In the genomic region with DNA sequence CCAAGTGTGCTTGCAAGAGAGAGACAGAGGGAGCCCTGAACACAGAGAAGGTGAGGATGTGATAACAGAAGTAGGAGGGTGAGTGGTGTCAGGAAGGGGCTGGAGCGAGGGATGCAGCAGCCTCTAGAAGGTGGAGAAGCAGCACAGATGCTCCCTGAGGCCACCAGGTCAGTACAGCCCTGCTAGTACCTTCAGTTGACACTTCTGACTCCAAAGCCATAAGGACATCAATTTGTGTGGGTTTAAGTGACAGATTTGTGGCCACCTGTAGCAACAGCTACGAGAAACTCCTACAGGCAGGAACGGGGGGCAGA, we compare ENCODE assay signal across 21 cellular contexts. TPM values are rescaled to one million over a fixed set of nuclear protein-coding genes. Genes with fewer than 3 reads are reported as not detected.
DNase-seq lines count a peak whose midpoint lies in the region; ATAC-seq, FAIRE-seq and TF ChIP-seq lines count a peak whose summit lies in the region.
"Had no signal": no experiment of that assay in that cellular context is flagged by ENCODE, and none has a peak within 500 bp of the region (broad histone marks: within the 10 kb centered on the region; RNA-seq: fewer than 3 reads in every experiment).

No MANE protein-coding gene starts in this region.

- dilution Hi-C loops in IMR-90 (cut with HindIII; ENCODE audit: low sequenced_read_pairs, unreplicated experiment): no loop called here
- dilution Hi-C loops in endothelial cell of umbilical vein (cut with MboI; ENCODE audit: extremely low pct_ligation_motif_present, low sequenced_read_pairs): no loop called here

- H3K36me3 Mint-ChIP-seq in activated CD8-positive, alpha-beta T cell treated with anti-CD3 and anti-CD28 coated beads, Interleukin-2, amount 10 ng/mL, durations not matched to agents 7 days and 5 days (ENCODE audit: low read depth): no peaks in the 10 kb centered on the region
- H3K36me3 Mint-ChIP-seq in activated CD8-positive, alpha-beta T cell treated with anti-CD3 and anti-CD28 coated beads for 36 hours (ENCODE audit: low read depth): no peaks in the 10 kb centered on the region
- H3K36me3 Mint-ChIP-seq: natural killer cell had no signal

- no peak for TF ChIP-seq CTCF in activated CD8-positive, alpha-beta T cell treated with anti-CD3 and anti-CD28 coated beads for 36 hours (IDR thresholded peaks at IDR 0.05)
- TF ChIP-seq CTCF in IMR-90 (conservative IDR thresholded peaks at IDR 0.05; ENCODE audit: low read depth, low read length) (no peak), endothelial cell of umbilical vein (IDR thresholded peaks at IDR 0.05; ENCODE audit: extremely low read depth in 1 of 2, insufficient read depth in 1 of 2, low read depth in 1 of 2, low read length in 2 of 2) (no peak), suprapubic skin (IDR thresholded peaks at IDR 0.05) (no peak)

- no peak overlapping the region for H3K56ac ChIP-seq in IMR-90 (ENCODE audit: extremely low read depth, insufficient read depth, low read length)

- H3K4me3 ChIP-seq in IMR-90 (ENCODE audit: insufficient read depth, low read depth, low read length) (no peak overlapping the region), endothelial cell of umbilical vein (replicated peaks in 1 of 3; ENCODE audit: insufficient read depth in 1 of 3, low read depth in 1 of 3, low read length in 3 of 3) (no peak overlapping the region), suprapubic skin (no peak overlapping the region)
- H3K4me3 ChIP-seq: ovary, testis had no signal

- no peaks in the 10 kb centered on the region for H3K9me3 Mint-ChIP-seq in activated CD8-positive, alpha-beta T cell treated with anti-CD3 and anti-CD28 coated beads, Interleukin-2, amount 10 ng/mL, durations not matched to agents 7 days and 5 days (ENCODE audit: insufficient read depth)
- H3K9me3 Mint-ChIP-seq in activated CD8-positive, alpha-beta T cell treated with anti-CD3 and anti-CD28 coated beads for 36 hours: no peaks in the 10 kb centered on the region
- H3K9me3 Mint-ChIP-seq: natural killer cell had no signal

- H3K4me1 Mint-ChIP-seq in activated CD8-positive, alpha-beta T cell treated with anti-CD3 and anti-CD28 coated beads, Interleukin-2, amount 10 ng/mL, durations not matched to agents 7 days and 5 days (ENCODE audit: low read depth): peaks cover 27% of the 10 kb centered on the region
- no peaks in the 10 kb centered on the region for H3K4me1 Mint-ChIP-seq in activated CD8-positive, alpha-beta T cell treated with anti-CD3 and anti-CD28 coated beads for 36 hours (ENCODE audit: low read depth)

- DNase-seq in activated CD8-positive, alpha-beta T cell treated with anti-CD3 and anti-CD28 coated beads, Interleukin-2, amount 10 ng/mL, durations not matched to agents 7 days and 5 days: no peak
- DNase-seq in activated CD8-positive, alpha-beta T cell treated with anti-CD3 and anti-CD28 coated beads for 36 hours: no peak
- DNase-seq in IMR-90 (no peak), endothelial cell of umbilical vein (ENCODE audit: low read depth, low spot score) (no peak), Kasumi-1 (lab: John Stamatoyannopoulos, UW) (no peak), suprapubic skin (ENCODE audit: low spot score in 2 of 2) (no peak)
- DNase-seq: amniotic stem cell, NCI-H2081 treated with DMSO at 0.1 percent for 48 hours had no signal

- peak; percentile 41 for ATAC-seq in activated CD8-positive, alpha-beta T cell treated with anti-CD3 and anti-CD28 coated beads, Interleukin-2, amount 10 ng/mL, durations not matched to agents 7 days and 5 days
- no peak for ATAC-seq in activated CD8-positive, alpha-beta T cell treated with anti-CD3 and anti-CD28 coated beads for 36 hours
- no peak for ATAC-seq in IMR-90 (ENCODE audit: low read depth)

- H3K27me3 ChIP-seq in IMR-90 (ENCODE audit: control insufficient read depth, insufficient read depth, low read length): peaks cover 3% of the 10 kb centered on the region
- peaks cover 6 to 7% of the 10 kb centered on the region in 2 experiments for H3K27me3 ChIP-seq in endothelial cell of umbilical vein (ENCODE audit: control insufficient read depth in 2 of 2, insufficient read depth in 2 of 2, low read length in 2 of 2)
- peaks cover 23% of the 10 kb centered on the region for H3K27me3 ChIP-seq in suprapubic skin
- H3K27me3 ChIP-seq: ovary, testis, vagina had no signal

- no peak overlapping the region for H3K4ac ChIP-seq in IMR-90 (ENCODE audit: low read depth, low read length)

- WGBS in IMR-90 (ENCODE audit: extremely low coverage in 2 of 2, insufficient read length in 1 of 2), 2 experiments: no CpG with 5 or more reads among the region's 3 CpGs
- 59% methylated on average over 3 of the region's 3 CpGs for WGBS in suprapubic skin

- no peaks in the 10 kb centered on the region for H3K79me1 ChIP-seq in IMR-90 (ENCODE audit: low read depth in 1 of 2, low read length in 2 of 2)

- no peaks in the 10 kb centered on the region for H3K9me1 ChIP-seq in IMR-90 (ENCODE audit: insufficient read depth, low read length)
- H3K9me1 ChIP-seq in endothelial cell of umbilical vein (replicated peaks; ENCODE audit: control insufficient read depth, extremely low read depth, insufficient read depth, low read length): no peaks in the 10 kb centered on the region

- no peak overlapping the region for H3K27ac ChIP-seq in IMR-90 (ENCODE audit: insufficient read depth, low read length)
- H3K27ac ChIP-seq in endothelial cell of umbilical vein (ENCODE audit: insufficient read depth, low read depth, low read length): no peak overlapping the region
- H3K27ac ChIP-seq in suprapubic skin: no peak overlapping the region
- H3K27ac ChIP-seq: C4-2B, coronary artery, ovary, testis, vagina had no signal

- H3K4me2 ChIP-seq in IMR-90 (ENCODE audit: low read depth, low read length) (no peak overlapping the region), endothelial cell of umbilical vein (ENCODE audit: insufficient read depth, low read length) (no peak overlapping the region)

- TF ChIP-seq EP300 in suprapubic skin (IDR thresholded peaks at IDR 0.05): no peak

- POLR2A ChIA-PET in activated CD8-positive, alpha-beta T cell treated with anti-CD3 and anti-CD28 coated beads, Interleukin-2, amount 10 ng/mL, durations not matched to agents 7 days and 5 days (lab: Charles Lee): no interaction called here
- POLR2A ChIA-PET in activated CD8-positive, alpha-beta T cell treated with anti-CD3 and anti-CD28 coated beads for 36 hours (lab: Charles Lee): interaction anchor here (1.0 to 4.0 kb wide), 4 partner anchors 10 to 96 kb away, joined by 3 to 14 read pairs (median 4); a partner anchor contains a TSS
- POLR2A ChIA-PET in IMR-90 (lab: Charles Lee; ENCODE audit: unreplicated experiment): no interaction called here
- POLR2A ChIA-PET in endothelial cell of umbilical vein (lab: Charles Lee): no interaction called here

- H2BK15ac ChIP-seq in IMR-90 (ENCODE audit: low read depth, low read length): no peak overlapping the region

- no peak overlapping the region for H4K5ac ChIP-seq in IMR-90 (ENCODE audit: low read depth, low read length)

- H4K8ac ChIP-seq in IMR-90 (ENCODE audit: low read depth in 2 of 2, low read length in 2 of 2): no peak overlapping the region

- H2BK5ac ChIP-seq in IMR-90 (ENCODE audit: low read depth, low read length, poor library complexity, severe bottlenecking): no peak overlapping the region

- in situ Hi-C loops in IMR-90 (cut with MboI; ENCODE audit: low sequenced_read_pairs): no loop called here

- FAIRE-seq in endothelial cell of umbilical vein (lab: Jason Lieb, UNC): peak; percentile 12
- FAIRE-seq: A204.1, bronchial epithelial cell, D721Med had no signal

- H3K4me1 ChIP-seq in IMR-90 (ENCODE audit: control insufficient read depth, insufficient read depth, low read length) (no peaks in the 10 kb centered on the region), endothelial cell of umbilical vein (ENCODE audit: control insufficient read depth, extremely low read depth, insufficient read depth, low read length) (no peaks in the 10 kb centered on the region), suprapubic skin (peaks cover 8% of the 10 kb centered on the region)
- H3K4me1 ChIP-seq: testis had no signal

- intact Hi-C loops in activated CD8-positive, alpha-beta T cell treated with anti-CD3 and anti-CD28 coated beads for 36 hours (cut with micrococcal nuclease): loop anchor here (5.0 kb wide), 1 partner anchor 122 kb away; no protein-coding TSS in a partner anchor
- intact Hi-C loops in IMR-90 (cut with micrococcal nuclease) (loop anchor here (1.0 kb wide), 3 partner anchors 87 to 120 kb away; no protein-coding TSS in a partner anchor), endothelial cell of umbilical vein (cut with micrococcal nuclease) (loop anchor here (1.0 kb wide), 5 partner anchors 29 to 145 kb away; no protein-coding TSS in a partner anchor)

- TF ChIP-seq RAD21 in IMR-90 (IDR thresholded peaks at IDR 0.05; ENCODE audit: low read length): no peak

- BruUV-seq in IMR-90 (replicated peaks; lab: Mats Ljungman, UMichigan): no TSS peak
- BruUV-seq in endothelial cell of umbilical vein (replicated peaks; lab: Mats Ljungman, UMichigan): no TSS peak

- H3K14ac ChIP-seq in IMR-90 (replicated peaks; ENCODE audit: low read depth, low read length): no peak overlapping the region

- H4K20me1 ChIP-seq in IMR-90 (ENCODE audit: insufficient read depth, low read length) (no peaks in the 10 kb centered on the region), endothelial cell of umbilical vein (replicated peaks; ENCODE audit: control insufficient read depth, extremely low read depth, insufficient read depth, low read length) (no peaks in the 10 kb centered on the region)

- H2BK20ac ChIP-seq in IMR-90 (ENCODE audit: low read depth, low read length): no peak overlapping the region

- no peaks in the 10 kb centered on the region for H3K9me3 ChIP-seq in IMR-90 (ENCODE audit: control insufficient read depth, insufficient read depth, low read length)
- no peaks in the 10 kb centered on the region for H3K9me3 ChIP-seq in endothelial cell of umbilical vein (replicated peaks; ENCODE audit: control insufficient read depth, insufficient read depth, low read length)
- H3K9me3 ChIP-seq in suprapubic skin: no peaks in the 10 kb centered on the region
- H3K9me3 ChIP-seq: ovary, testis, vagina had no signal

- H2AFZ ChIP-seq in IMR-90 (replicated peaks; ENCODE audit: low read length, poor library complexity): peak overlapping the region; percentile 35
- H2AFZ ChIP-seq in endothelial cell of umbilical vein (ENCODE audit: low read depth, low read length): no peak overlapping the region

- H3K36me3 ChIP-seq in IMR-90 (ENCODE audit: control insufficient read depth, insufficient read depth, low read length) (no peaks in the 10 kb centered on the region), endothelial cell of umbilical vein (ENCODE audit: control insufficient read depth in 2 of 2, extremely low read depth in 1 of 2, insufficient read depth in 2 of 2, low read length in 2 of 2) (peaks cover 2 to 3% of the 10 kb centered on the region in 2 experiments), suprapubic skin (no peaks in the 10 kb centered on the region)
- H3K36me3 ChIP-seq: ovary, vagina had no signal

- no peak overlapping the region for H4K91ac ChIP-seq in IMR-90 (ENCODE audit: insufficient read depth, low read depth, low read length)

- H3K27me3 Mint-ChIP-seq in activated CD8-positive, alpha-beta T cell treated with anti-CD3 and anti-CD28 coated beads, Interleukin-2, amount 10 ng/mL, durations not matched to agents 7 days and 5 days (ENCODE audit: low read depth): peaks cover 24% of the 10 kb centered on the region
- peaks cover 8% of the 10 kb centered on the region for H3K27me3 Mint-ChIP-seq in activated CD8-positive, alpha-beta T cell treated with anti-CD3 and anti-CD28 coated beads for 36 hours

- no peak overlapping the region for H3K23ac ChIP-seq in IMR-90 (ENCODE audit: low read depth, low read length)

- H3K9ac ChIP-seq in IMR-90 (ENCODE audit: low read depth, low read length) (no peak overlapping the region), endothelial cell of umbilical vein (replicated peaks; ENCODE audit: extremely low read depth, insufficient read depth, low read length) (no peak overlapping the region)

- CTCF ChIA-PET in activated CD8-positive, alpha-beta T cell treated with anti-CD3 and anti-CD28 coated beads, Interleukin-2, amount 10 ng/mL, durations not matched to agents 7 days and 5 days (lab: Charles Lee): interaction anchor here (0.6 to 5.5 kb wide), 21 partner anchors 8 to 366 kb away, joined by 3 to 118 read pairs (median 11); a partner anchor contains a TSS
- CTCF ChIA-PET in activated CD8-positive, alpha-beta T cell treated with anti-CD3 and anti-CD28 coated beads for 36 hours (lab: Charles Lee): interaction anchor here (0.6 to 15.6 kb wide), 30 partner anchors 10 to 264 kb away, joined by 3 to 272 read pairs (median 7); a partner anchor contains a TSS
- CTCF ChIA-PET in IMR-90 (lab: Yijun Ruan, JAX) (interaction anchor here (0.7 to 1.8 kb wide), 3 partner anchors 113 to 117 kb away, joined by 3 to 5 read pairs (median 4); no protein-coding TSS in a partner anchor), endothelial cell of umbilical vein (lab: Charles Lee) (interaction anchor here (1.0 to 8.9 kb wide), 17 partner anchors 10 to 246 kb away, joined by 3 to 343 read pairs (median 9); a partner anchor contains a TSS)

- H3K79me2 ChIP-seq in endothelial cell of umbilical vein (ENCODE audit: control insufficient read depth, insufficient read depth, low read length): no peaks in the 10 kb centered on the region

- H2AK5ac ChIP-seq in IMR-90 (ENCODE audit: low read depth, low read length): no peak overlapping the region

- no peak overlapping the region for H3K4me3 Mint-ChIP-seq in activated CD8-positive, alpha-beta T cell treated with anti-CD3 and anti-CD28 coated beads, Interleukin-2, amount 10 ng/mL, durations not matched to agents 7 days and 5 days
- no peak overlapping the region for H3K4me3 Mint-ChIP-seq in activated CD8-positive, alpha-beta T cell treated with anti-CD3 and anti-CD28 coated beads for 36 hours

- TF ChIP-seq POLR2A in IMR-90 (IDR thresholded peaks at IDR 0.05; ENCODE audit: low read depth, low read length) (no peak), endothelial cell of umbilical vein (IDR thresholded peaks at IDR 0.05; ENCODE audit: low read depth, low read length) (no peak), suprapubic skin (IDR thresholded peaks at IDR 0.05) (no peak)

- H3K27ac Mint-ChIP-seq in activated CD8-positive, alpha-beta T cell treated with anti-CD3 and anti-CD28 coated beads, Interleukin-2, amount 10 ng/mL, durations not matched to agents 7 days and 5 days: no peak overlapping the region
- H3K27ac Mint-ChIP-seq in activated CD8-positive, alpha-beta T cell treated with anti-CD3 and anti-CD28 coated beads for 36 hours: no peak overlapping the region
- H3K27ac Mint-ChIP-seq: natural killer cell had no signal

- H3K18ac ChIP-seq in IMR-90 (ENCODE audit: low read depth, low read length): no peak overlapping the region

- no peak overlapping the region for H2BK120ac ChIP-seq in IMR-90 (ENCODE audit: low read depth, low read length)

- H2AK9ac ChIP-seq in IMR-90 (replicated peaks; ENCODE audit: low read depth, low read length, poor library complexity): no peak overlapping the region

RNA-seq across cellular contexts. Expression of a gene that starts 6.9 kb away (rescaled TPM):
- not detected for total RNA-seq in activated CD8-positive, alpha-beta T cell treated with anti-CD3 and anti-CD28 coated beads, Interleukin-2, amount 10 ng/mL, durations not matched to agents 7 days and 5 days
- not detected for total RNA-seq in activated CD8-positive, alpha-beta T cell treated with anti-CD3 and anti-CD28 coated beads for 36 hours
- total RNA-seq in IMR-90 (2012; rRNA removed) (not detected in 2 replicates), endothelial cell of umbilical vein (not detected in 2 replicates), suprapubic skin (not detected)
- polyA plus RNA-seq in IMR-90 (2012; rRNA removed) (not detected in 2 replicates), endothelial cell of umbilical vein (not detected in 2 replicates)
- not detected in 2 replicates for polyA plus RNA-seq in IMR-90 (2012; cell fraction: cytosol; rRNA removed)
- not detected in 2 replicates for polyA plus RNA-seq in IMR-90 (2012; cell fraction: nucleus; rRNA removed; ENCODE audit: low replicate concordance)
- polyA plus RNA-seq in endothelial cell of umbilical vein (2011; cell fraction: cytosol; rRNA removed): not detected in 2 replicates
- polyA plus RNA-seq in endothelial cell of umbilical vein (2011; cell fraction: nucleus; rRNA removed): not detected in 2 replicates
- polyA plus RNA-seq in endothelial cell of umbilical vein (2012): not detected in 2 replicates
- not detected in 2 replicates for polyA minus RNA-seq in endothelial cell of umbilical vein
- not detected for polyA minus RNA-seq in endothelial cell of umbilical vein (2011; cell fraction: cytosol; rRNA and poly(A)+ RNA removed)
- polyA minus RNA-seq in endothelial cell of umbilical vein (2011; cell fraction: nucleus; rRNA and poly(A)+ RNA removed): not detected in 2 replicates
- total RNA-seq: bronchial epithelial cell, left colon, mesenteric fat pad, natural killer cell, ovary, right cardiac atrium, RPMI7951, vagina had no signal
- polyA plus RNA-seq: ovary, right cardiac atrium had no signal

RNA-seq across cellular contexts. Expression of a gene that starts 10.1 kb away (rescaled TPM):
- total RNA-seq in activated CD8-positive, alpha-beta T cell treated with anti-CD3 and anti-CD28 coated beads, Interleukin-2, amount 10 ng/mL, durations not matched to agents 7 days and 5 days: 10 to 100 TPM; 44.8 to 47.0 TPM
- 10 to 100 TPM; 47.6 to 51.5 TPM for total RNA-seq in activated CD8-positive, alpha-beta T cell treated with anti-CD3 and anti-CD28 coated beads for 36 hours
- total RNA-seq in IMR-90 (2012; rRNA removed): 50.8 and 52.5 TPM in 2 replicates
- polyA plus RNA-seq in IMR-90 (2012; rRNA removed): 72.2 and 78.5 TPM in 2 replicates
- polyA plus RNA-seq in IMR-90 (2012; cell fraction: cytosol; rRNA removed): 78.9 and 84.8 TPM in 2 replicates
- polyA plus RNA-seq in IMR-90 (2012; cell fraction: nucleus; rRNA removed; ENCODE audit: low replicate concordance): 33.4 and 44.3 TPM in 2 replicates
- total RNA-seq in endothelial cell of umbilical vein: 63.2 and 65.4 TPM in 2 replicates
- polyA plus RNA-seq in endothelial cell of umbilical vein: 124 and 137 TPM in 2 replicates
- polyA plus RNA-seq in endothelial cell of umbilical vein (2011; cell fraction: cytosol; rRNA removed): 110 and 114 TPM in 2 replicates
- polyA plus RNA-seq in endothelial cell of umbilical vein (2011; cell fraction: nucleus; rRNA removed): 48.6 and 56.2 TPM in 2 replicates
- polyA plus RNA-seq in endothelial cell of umbilical vein (2012): 68.5 and 73.4 TPM in 2 replicates
- 63.9 and 76.2 TPM in 2 replicates for polyA minus RNA-seq in endothelial cell of umbilical vein
- polyA minus RNA-seq in endothelial cell of umbilical vein (2011; cell fraction: cytosol; rRNA and poly(A)+ RNA removed): 22.8 TPM
- polyA minus RNA-seq in endothelial cell of umbilical vein (2011; cell fraction: nucleus; rRNA and poly(A)+ RNA removed): 14.6 and 16.3 TPM in 2 replicates
- 10 to 100 TPM; 26.1 to 36.4 (median 34.2) TPM for total RNA-seq in suprapubic skin

RNA-seq across cellular contexts. Expression of a gene that starts 22.6 kb away (rescaled TPM):
- total RNA-seq in activated CD8-positive, alpha-beta T cell treated with anti-CD3 and anti-CD28 coated beads, Interleukin-2, amount 10 ng/mL, durations not matched to agents 7 days and 5 days: 1 to 10 TPM; 2.9 to 5.2 TPM
- 1 to 10 TPM in 1 of 2 experiments, under 1 TPM in 1; 0.59 to 1.1 TPM for total RNA-seq in activated CD8-positive, alpha-beta T cell treated with anti-CD3 and anti-CD28 coated beads for 36 hours
- under 0.01 and 0.36 TPM in 2 replicates for total RNA-seq in IMR-90 (2012; rRNA removed)
- polyA plus RNA-seq in IMR-90 (2012; rRNA removed): 0.30 and 0.36 TPM in 2 replicates
- 0.06 and 0.46 TPM in 2 replicates for polyA plus RNA-seq in IMR-90 (2012; cell fraction: cytosol; rRNA removed)
- polyA plus RNA-seq in IMR-90 (2012; cell fraction: nucleus; rRNA removed; ENCODE audit: low replicate concordance): 0.18 and 0.34 TPM in 2 replicates
- total RNA-seq in endothelial cell of umbilical vein: 6.5 and 7.6 TPM in 2 replicates
- 3.6 and 4.1 TPM in 2 replicates for polyA plus RNA-seq in endothelial cell of umbilical vein
- 1.7 and 1.9 TPM in 2 replicates for polyA plus RNA-seq in endothelial cell of umbilical vein (2011; cell fraction: cytosol; rRNA removed)
- 0.61 and 1.1 TPM in 2 replicates for polyA plus RNA-seq in endothelial cell of umbilical vein (2011; cell fraction: nucleus; rRNA removed)
- 4.0 and 4.3 TPM in 2 replicates for polyA plus RNA-seq in endothelial cell of umbilical vein (2012)
- polyA minus RNA-seq in endothelial cell of umbilical vein: 0.70 and 1.8 TPM in 2 replicates
- not detected for polyA minus RNA-seq in endothelial cell of umbilical vein (2011; cell fraction: cytosol; rRNA and poly(A)+ RNA removed)
- polyA minus RNA-seq in endothelial cell of umbilical vein (2011; cell fraction: nucleus; rRNA and poly(A)+ RNA removed): 1.3 and 1.5 TPM in 2 replicates
- total RNA-seq in suprapubic skin: 1 to 10 TPM; 4.7 to 9.6 (median 6.2) TPM
- total RNA-seq: RPMI7951 had no signal

RNA-seq across cellular contexts. Expression of a gene that starts 52.2 kb away (rescaled TPM):
- 10 to 100 TPM; 15.8 to 24.5 TPM for total RNA-seq in activated CD8-positive, alpha-beta T cell treated with anti-CD3 and anti-CD28 coated beads, Interleukin-2, amount 10 ng/mL, durations not matched to agents 7 days and 5 days
- 10 to 100 TPM; 32.3 to 36.9 TPM for total RNA-seq in activated CD8-positive, alpha-beta T cell treated with anti-CD3 and anti-CD28 coated beads for 36 hours
- total RNA-seq in IMR-90 (2012; rRNA removed) (6.4 and 7.7 TPM in 2 replicates), endothelial cell of umbilical vein (12.9 and 16.5 TPM in 2 replicates), suprapubic skin (100 to 1,000 TPM in 1 of 4 donors, 10 to 100 TPM in 3; 49.7 to 112 (median 76.2) TPM)
- polyA plus RNA-seq in IMR-90 (2012; rRNA removed) (7.6 and 9.6 TPM in 2 replicates), endothelial cell of umbilical vein (50.4 and 63.6 TPM in 2 replicates)
- 11.8 and 37.7 TPM in 2 replicates for polyA plus RNA-seq in IMR-90 (2012; cell fraction: cytosol; rRNA removed)
- polyA plus RNA-seq in IMR-90 (2012; cell fraction: nucleus; rRNA removed; ENCODE audit: low replicate concordance): 13.5 and 42.6 TPM in 2 replicates
- 24.8 and 32.7 TPM in 2 replicates for polyA plus RNA-seq in endothelial cell of umbilical vein (2011; cell fraction: cytosol; rRNA removed)
- polyA plus RNA-seq in endothelial cell of umbilical vein (2011; cell fraction: nucleus; rRNA removed): 20.3 and 25.9 TPM in 2 replicates
- polyA plus RNA-seq in endothelial cell of umbilical vein (2012): 10.6 and 29.3 TPM in 2 replicates
- 17.0 and 19.4 TPM in 2 replicates for polyA minus RNA-seq in endothelial cell of umbilical vein
- polyA minus RNA-seq in endothelial cell of umbilical vein (2011; cell fraction: cytosol; rRNA and poly(A)+ RNA removed): 32.4 TPM
- 11.6 and 23.5 TPM in 2 replicates for polyA minus RNA-seq in endothelial cell of umbilical vein (2011; cell fraction: nucleus; rRNA and poly(A)+ RNA removed)

RNA-seq across cellular contexts. Expression of a gene that starts 52.7 kb away (rescaled TPM):
- 10 to 100 TPM; 25.3 to 26.6 TPM for total RNA-seq in activated CD8-positive, alpha-beta T cell treated with anti-CD3 and anti-CD28 coated beads, Interleukin-2, amount 10 ng/mL, durations not matched to agents 7 days and 5 days
- 10 to 100 TPM; 46.6 to 47.0 TPM for total RNA-seq in activated CD8-positive, alpha-beta T cell treated with anti-CD3 and anti-CD28 coated beads for 36 hours
- total RNA-seq in IMR-90 (2012; rRNA removed) (11.4 and 19.0 TPM in 2 replicates), endothelial cell of umbilical vein (13.8 and 14.0 TPM in 2 replicates), suprapubic skin (10 to 100 TPM; 23.0 to 51.5 (median 31.9) TPM)
- polyA plus RNA-seq in IMR-90 (2012; rRNA removed) (25.2 and 34.0 TPM in 2 replicates), endothelial cell of umbilical vein (20.9 and 24.0 TPM in 2 replicates)
- polyA plus RNA-seq in IMR-90 (2012; cell fraction: cytosol; rRNA removed): 26.6 and 36.2 TPM in 2 replicates
- polyA plus RNA-seq in IMR-90 (2012; cell fraction: nucleus; rRNA removed; ENCODE audit: low replicate concordance): 7.0 and 16.4 TPM in 2 replicates
- polyA plus RNA-seq in endothelial cell of umbilical vein (2011; cell fraction: cytosol; rRNA removed): 20.1 and 23.0 TPM in 2 replicates
- 9.1 and 9.4 TPM in 2 replicates for polyA plus RNA-seq in endothelial cell of umbilical vein (2011; cell fraction: nucleus; rRNA removed)
- polyA plus RNA-seq in endothelial cell of umbilical vein (2012): 16.0 and 19.5 TPM in 2 replicates
- 3.8 and 5.5 TPM in 2 replicates for polyA minus RNA-seq in endothelial cell of umbilical vein
- polyA minus RNA-seq in endothelial cell of umbilical vein (2011; cell fraction: cytosol; rRNA and poly(A)+ RNA removed): 19.0 TPM
- polyA minus RNA-seq in endothelial cell of umbilical vein (2011; cell fraction: nucleus; rRNA and poly(A)+ RNA removed): 3.1 and 3.6 TPM in 2 replicates
